8 cellular contexts compared by ENCODE assay signal in genomic region chr12:42237052-42237852, GRCh38. TPM values are rescaled to one million over a fixed set of nuclear protein-coding genes. Genes with fewer than 3 reads are reported as not detected.
A peak's percentile ranks its signal among the peaks of the same experiment; 100 is the strongest.
DNase-seq lines count a peak whose midpoint lies in the region; ATAC-seq and TF ChIP-seq lines count a peak whose summit lies in the region.

No MANE protein-coding gene starts in this region.

- peak overlapping the region; percentile 92 for H3K4me3 Mint-ChIP-seq in T-helper 17 cell

- TF ChIP-seq CTCF in GM13976 (IDR thresholded peaks at IDR 0.05; ENCODE audit: borderline replicate concordance, control extremely low read depth, extremely low read depth, insufficient read depth, missing control alignments): peak; percentile 57

- peaks cover 3% of the 10 kb centered on the region for H3K4me1 ChIP-seq in rectal smooth muscle tissue (ENCODE audit: control insufficient read depth, insufficient read depth, low read length)
- H3K4me1 ChIP-seq in aorta (ENCODE audit: control insufficient read depth in 1 of 2, insufficient read depth in 2 of 2, low read length in 2 of 2): peaks cover 0 to 5% of the 10 kb centered on the region in 2 donors

- no peaks in the 10 kb centered on the region for H3K27me3 Mint-ChIP-seq in T-helper 17 cell

- WGBS in aorta, 2 donors: 0 to 1% methylated on average over 42 to 56 of the region's 56 CpGs

- H3K36me3 ChIP-seq in rectal smooth muscle tissue (ENCODE audit: control insufficient read depth, insufficient read depth, low read length) (no peaks in the 10 kb centered on the region), aorta (ENCODE audit: control insufficient read depth in 1 of 2, insufficient read depth in 2 of 2, low read length in 1 of 2) (no peaks in the 10 kb centered on the region)

- intact Hi-C loops in aorta (cut with DNase I): loop anchor here (5.0 kb wide), 4 partner anchors 90 to 245 kb away; partner anchors contain the start of genes PPHLN1 (in 2 of the 2), ZCRB1 (in 2 of the 2) and GXYLT1 (in 1 of the 2)

- peak overlapping the region; percentile 73 for H3K4me3 ChIP-seq in rectal smooth muscle tissue (ENCODE audit: low read length)
- peak overlapping the region; percentile 99 to 100 for H3K4me3 ChIP-seq in aorta (ENCODE audit: low read length in 2 of 2)

- H3K9me3 ChIP-seq in T-helper 17 cell (ENCODE audit: control insufficient read depth, low read length, poor library complexity, severe bottlenecking) (no peaks in the 10 kb centered on the region), aorta (ENCODE audit: control insufficient read depth, low read length) (no peaks in the 10 kb centered on the region)

- ATAC-seq in HG02678 (IDR thresholded peaks at IDR 0.05; ENCODE audit: unreplicated experiment): peak; percentile 79
- ATAC-seq in T-helper 17 cell: peak; percentile 72
- ATAC-seq in aorta (ENCODE audit: low FRiP score): peak; percentile 73

- in situ Hi-C loops in GM13976 (cut with MboI; ENCODE audit: low sequenced_read_pairs, unreplicated experiment): no loop called here

- peaks cover 25% of the 10 kb centered on the region for H3K4me1 Mint-ChIP-seq in T-helper 17 cell

- peak overlapping the region; percentile 83 for H3K27ac Mint-ChIP-seq in T-helper 17 cell

- H3K27me3 ChIP-seq in rectal smooth muscle tissue (ENCODE audit: control insufficient read depth, insufficient read depth, low read length): no peaks in the 10 kb centered on the region
- no peaks in the 10 kb centered on the region for H3K27me3 ChIP-seq in aorta (ENCODE audit: control insufficient read depth in 1 of 2, insufficient read depth in 2 of 2, low read length in 1 of 2)

- peak overlapping the region; percentile 2 for H3K9ac ChIP-seq in rectal smooth muscle tissue (ENCODE audit: low read length)

- peaks cover 2% of the 10 kb centered on the region for H3K36me3 Mint-ChIP-seq in T-helper 17 cell (ENCODE audit: low read depth)

- H3K27ac ChIP-seq in angular gyrus (ENCODE audit: low read depth, low read length) (peak overlapping the region; percentile 71), rectal smooth muscle tissue (ENCODE audit: low read depth, low read length) (peak overlapping the region; percentile 55), aorta (ENCODE audit: low read depth in 1 of 2, low read length in 2 of 2) (peak overlapping the region; percentile 9 to 99)

- DNase-seq in GM13976 (ENCODE audit: low spot score) (peak; percentile 86), NCI-H1105 (lab: John Stamatoyannopoulos, UW) (peak; percentile 75), T-helper 17 cell (peak; percentile 55 to 66 (median 56)), hepatic stellate cell (ENCODE audit: low spot score) (peak; percentile 70), aorta (peak; percentile 86 to 90)

RNA-seq across cellular contexts. Expression of gene YAF2, which starts 0.8 kb away (rescaled TPM):
- total RNA-seq in T-helper 17 cell (10 to 100 TPM; 65.1 to 71.3 TPM), aorta (10 to 100 TPM; 49.8 to 53.2 TPM)
- polyA plus RNA-seq in aorta: 10 to 100 TPM; 15.9 to 16.2 TPM

Comparison
In these comparisons a context has a peak if more than half of its experiments do, and no peak if none do; other contexts are left out.
1. Peak in every context shown above with its lines: DNase-seq, ATAC-seq, H3K4me3 ChIP-seq and H3K27ac ChIP-seq.